7 cellular contexts compared by ENCODE assay signal in the genomic region with DNA sequence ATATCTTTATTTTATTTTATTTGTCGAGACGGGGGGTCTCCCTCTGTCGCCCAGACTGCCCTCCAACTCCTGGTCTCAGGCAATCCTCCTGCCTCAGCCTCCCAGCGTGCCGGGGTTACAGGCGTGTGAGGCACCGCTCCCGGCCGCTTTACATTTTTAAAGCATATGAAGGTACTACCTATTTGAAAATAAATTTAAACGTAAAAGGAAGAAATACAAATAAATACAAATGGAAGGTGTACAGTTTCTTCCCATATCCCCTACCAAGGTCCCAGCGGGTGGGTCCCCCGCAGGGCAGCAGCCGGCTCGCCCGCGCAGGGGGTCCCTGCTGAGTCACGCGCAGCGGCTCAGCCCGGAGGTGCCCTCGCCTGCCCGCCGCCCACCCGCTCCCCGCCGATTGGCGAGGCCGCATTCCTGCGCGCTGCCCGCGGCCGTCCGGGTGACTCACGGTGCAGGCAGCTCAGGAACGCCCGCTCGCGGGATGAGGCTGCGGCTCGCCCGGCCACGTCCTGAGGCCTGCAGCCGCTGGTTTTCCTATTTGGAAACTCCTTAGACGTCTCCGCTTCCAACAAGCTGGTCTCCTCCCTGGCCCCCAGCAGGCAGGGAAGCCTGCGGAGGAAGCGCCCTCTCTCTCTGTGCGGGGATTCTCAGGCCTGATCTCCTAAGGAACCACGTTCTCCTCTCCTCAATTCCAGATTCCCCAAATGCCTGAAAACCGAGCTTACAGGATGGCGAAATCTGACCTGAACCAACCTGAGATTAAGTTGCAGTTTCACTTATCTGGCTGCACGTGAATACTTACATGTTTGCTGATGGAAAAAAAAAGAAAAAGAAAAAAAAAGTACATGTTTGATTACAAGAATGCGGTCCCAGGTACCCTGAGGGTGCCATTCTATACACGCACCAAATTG. TPM values are rescaled to one million over a fixed set of nuclear protein-coding genes. Genes with fewer than 3 reads are reported as not detected.
DNase-seq lines count a peak whose midpoint lies in the region; ATAC-seq and TF ChIP-seq lines count a peak whose summit lies in the region.

No MANE protein-coding gene starts in this region.

- in situ Hi-C loops in SK-MEL-5 (cut with HindIII; ENCODE audit: low pct_unique_long_range_greater_than_20kb, low sequenced_read_pairs) = no loop called here

- peaks cover 47% of the 10 kb centered on the region for H3K4me1 Mint-ChIP-seq in dendritic cell treated with granulocyte-macrophage colony-stimulating factor and Interleukin-4, amounts not matched to agents 40 ng/mL and 50 ng/mL, for 4 days (ENCODE audit: low read depth)

- ATAC-seq in left lobe of liver = peak; percentile 95
- no peak for ATAC-seq in GM19324 (IDR thresholded peaks at IDR 0.05; ENCODE audit: low FRiP score, unreplicated experiment)

- no peak for TF ChIP-seq CTCF in GM10266 (IDR thresholded peaks at IDR 0.05; ENCODE audit: control insufficient read depth, insufficient read depth, low read depth, missing control alignments)

- no peaks in the 10 kb centered on the region for H3K36me3 Mint-ChIP-seq in dendritic cell treated with granulocyte-macrophage colony-stimulating factor and Interleukin-4, amounts not matched to agents 40 ng/mL and 50 ng/mL, for 4 days (ENCODE audit: low read depth)

- peak overlapping the region; percentile 41 for H3K27ac Mint-ChIP-seq in dendritic cell treated with granulocyte-macrophage colony-stimulating factor and Interleukin-4, amounts not matched to agents 40 ng/mL and 50 ng/mL, for 4 days

- H3K9me3 Mint-ChIP-seq in dendritic cell treated with granulocyte-macrophage colony-stimulating factor and Interleukin-4, amounts not matched to agents 40 ng/mL and 50 ng/mL, for 4 days = no peaks in the 10 kb centered on the region

- H3K27me3 Mint-ChIP-seq in dendritic cell treated with granulocyte-macrophage colony-stimulating factor and Interleukin-4, amounts not matched to agents 40 ng/mL and 50 ng/mL, for 4 days = peaks cover 16% of the 10 kb centered on the region

- intact Hi-C loops in dendritic cell treated with granulocyte-macrophage colony-stimulating factor and Interleukin-4, amounts not matched to agents 40 ng/mL and 50 ng/mL, for 4 days (cut with micrococcal nuclease) = loop anchor here (1.0 to 5.0 kb wide), 3 partner anchors 7 to 54 kb away; a partner anchor contains a TSS

- peak overlapping the region; percentile 44 for H3K4me3 Mint-ChIP-seq in dendritic cell treated with granulocyte-macrophage colony-stimulating factor and Interleukin-4, amounts not matched to agents 40 ng/mL and 50 ng/mL, for 4 days

- DNase-seq in H4 (ENCODE audit: low spot score) (peak; percentile 96), SK-MEL-5 (ENCODE audit: low read depth, low spot score) (peak; percentile 87), left lobe of liver (ENCODE audit: low spot score) (peak; percentile 69), GM10266 (ENCODE audit: extremely low spot score) (no peak)
- peak; percentile 41 to 70 for DNase-seq in stimulated activated CD4-positive, alpha-beta T cell treated with anti-CD3 and anti-CD28 coated beads, Interleukin-2, amount 100 ng/mL, for 24 hours

RNA-seq across cellular contexts. Expression of a gene that starts 54.8 kb away (rescaled TPM):
- total RNA-seq in H4 (2014; rRNA removed; shearing (Covaris generic)) = 4.3 and 4.6 TPM in 2 replicates
- 1.3 TPM in 2 replicates for total RNA-seq in SK-MEL-5 (2014; rRNA removed; shearing (Covaris generic))
- polyA plus RNA-seq in SK-MEL-5 (2015; cell fraction: cytosol; rRNA removed) = 5.0 and 6.8 TPM in 2 replicates
- polyA plus RNA-seq in SK-MEL-5 (2015; cell fraction: nucleus; rRNA removed) = 10.1 and 12.8 TPM in 2 replicates
- 6.9 TPM for total RNA-seq in left lobe of liver
